12 cellular contexts compared by ENCODE assay signal in genomic region chr20:4038676-4039075, GRCh38.
DNase-seq lines count a peak whose midpoint lies in the region; ATAC-seq and TF ChIP-seq lines count a peak whose summit lies in the region.
"Had no signal": no experiment of that assay in that cellular context is flagged by ENCODE, and none has a peak within 500 bp of the region (broad histone marks: within the 10 kb centered on the region; RNA-seq: fewer than 3 reads in every experiment).

No MANE protein-coding gene starts in this region.

- peaks cover 22% of the 10 kb centered on the region for H3K4me1 Mint-ChIP-seq in T-helper 1 cell treated with Interleukin-12 subunit alpha and Interleukin-12 subunit beta and Interleukin-4 antibody, amounts not matched to agents 30 μg/mL and 1 μg/mL, for 36 hours (ENCODE audit: low read depth)
- H3K4me1 Mint-ChIP-seq in effector memory CD8-positive, alpha-beta T cell (ENCODE audit: low read depth in 2 of 2): peaks cover 12 to 16% of the 10 kb centered on the region in 2 donors

- peaks cover 4% of the 10 kb centered on the region for H3K36me3 Mint-ChIP-seq in T-helper 1 cell treated with Interleukin-12 subunit alpha and Interleukin-12 subunit beta and Interleukin-4 antibody, amounts not matched to agents 30 μg/mL and 1 μg/mL, for 36 hours (ENCODE audit: low read depth)
- H3K36me3 Mint-ChIP-seq in effector memory CD8-positive, alpha-beta T cell (ENCODE audit: insufficient read depth): peaks cover 3% of the 10 kb centered on the region

- POLR2A ChIA-PET in RWPE1 (lab: Yijun Ruan, JAX; ENCODE audit: low non-redundant PET): no interaction called here

- no peaks in the 10 kb centered on the region for H3K27me3 Mint-ChIP-seq in T-helper 1 cell treated with Interleukin-12 subunit alpha and Interleukin-12 subunit beta and Interleukin-4 antibody, amounts not matched to agents 30 μg/mL and 1 μg/mL, for 36 hours (ENCODE audit: low read depth)
- H3K27me3 Mint-ChIP-seq in effector memory CD8-positive, alpha-beta T cell: no peaks in the 10 kb centered on the region

- H3K4me3 Mint-ChIP-seq in T-helper 1 cell treated with Interleukin-12 subunit alpha and Interleukin-12 subunit beta and Interleukin-4 antibody, amounts not matched to agents 30 μg/mL and 1 μg/mL, for 36 hours: peak overlapping the region; percentile 88
- H3K4me3 Mint-ChIP-seq in effector memory CD8-positive, alpha-beta T cell: peak overlapping the region; percentile 19 to 77

- H3K27ac Mint-ChIP-seq in T-helper 1 cell treated with Interleukin-12 subunit alpha and Interleukin-12 subunit beta and Interleukin-4 antibody, amounts not matched to agents 30 μg/mL and 1 μg/mL, for 36 hours: peak overlapping the region; percentile 97
- peak overlapping the region; percentile 76 to 78 for H3K27ac Mint-ChIP-seq in effector memory CD8-positive, alpha-beta T cell

- H3K27ac ChIP-seq in RWPE1 (peak overlapping the region; percentile 77), skin epidermis (peak overlapping the region in 15 of 21 experiments; percentile 38 to 77 (median 67))
- H3K27ac ChIP-seq: 22Rv1, right atrium auricular region had no signal

- CTCF ChIA-PET in RWPE1 (lab: Yijun Ruan, JAX): interaction anchor here (1.1 kb wide), 1 partner anchor 46 kb away, joined by 4 read pairs; no protein-coding TSS in a partner anchor

- no peak for ATAC-seq in effector memory CD8-positive, alpha-beta T cell (replicated peaks)
- no peak for ATAC-seq in GM21390 (IDR thresholded peaks at IDR 0.05; ENCODE audit: unreplicated experiment)

- TF ChIP-seq CTCF in RWPE1 (conservative IDR thresholded peaks at IDR 0.05; ENCODE audit: low read depth): no peak

- H3K4me3 ChIP-seq in skin epidermis: no peak overlapping the region
- H3K4me3 ChIP-seq: right atrium auricular region had no signal

- no peaks in the 10 kb centered on the region for H3K9me3 Mint-ChIP-seq in T-helper 1 cell treated with Interleukin-12 subunit alpha and Interleukin-12 subunit beta and Interleukin-4 antibody, amounts not matched to agents 30 μg/mL and 1 μg/mL, for 36 hours
- H3K9me3 Mint-ChIP-seq in effector memory CD8-positive, alpha-beta T cell: no peaks in the 10 kb centered on the region

- DNase-seq in T-helper 1 cell: no peak
- DNase-seq in RWPE1 (ENCODE audit: low spot score): no peak
- DNase-seq in effector memory CD8-positive, alpha-beta T cell: no peak
- DNase-seq in GM19240 (ENCODE audit: insufficient read length, low spot score): no peak
- no peak for DNase-seq in HuH-7.5 (ENCODE audit: low spot score)
- DNase-seq: activated gamma-delta T cell, NCI-H1930 had no signal
